In the genomic region with DNA sequence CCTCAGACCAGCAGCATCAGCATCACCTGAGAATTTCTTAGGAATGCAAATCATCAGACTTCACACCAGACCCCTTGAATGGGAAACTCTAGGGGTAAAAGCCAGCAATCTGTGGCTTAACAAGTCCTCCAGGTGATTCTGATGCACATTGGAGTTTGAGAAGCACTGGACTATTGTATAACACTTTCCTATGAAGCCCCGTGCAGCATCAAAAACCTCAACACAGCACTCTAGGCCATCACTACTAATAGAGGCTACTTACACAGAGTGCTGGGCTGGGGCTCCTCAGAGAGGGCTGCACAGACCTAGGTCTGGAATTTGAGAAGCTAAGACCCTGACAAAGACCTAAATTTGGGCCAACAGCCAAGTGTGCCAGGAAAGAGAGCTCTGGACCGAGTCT, we compare ENCODE assay signal across 16 cellular contexts.
"Had no signal": no experiment of that assay in that cellular context is flagged by ENCODE, and none has a peak within 500 bp of the region (broad histone marks: within the 10 kb centered on the region; RNA-seq: fewer than 3 reads in every experiment).

No MANE protein-coding gene starts in this region.

- H3K27ac ChIP-seq: coronary artery, hepatocyte, ovary, suprapubic skin, tibial artery, upper lobe of left lung, vagina had no signal

- FAIRE-seq: kidney had no signal

- DNase-seq: effector CD8-positive, alpha-beta T cell; foreskin melanocyte; left ventricle myocardium superior; mucosa of descending colon; naive thymus-derived CD8-positive, alpha-beta T cell; stimulated activated CD4-positive, alpha-beta T cell treated with anti-CD3 and anti-CD28 coated beads, Interleukin-4, amount 100 ng/mL, for 1 hour; stimulated activated CD8-positive, alpha-beta memory T cell treated with anti-CD3 and anti-CD28 coated beads, Interleukin-4, amount 100 ng/mL, for 48 hours; tibial artery; upper lobe of left lung had no signal

- H3K9me3 ChIP-seq: mucosa of descending colon, ovary, suprapubic skin, tibial artery, upper lobe of left lung, vagina had no signal

- ATAC-seq: left ventricle myocardium superior; mucosa of descending colon; naive thymus-derived CD8-positive, alpha-beta T cell; stimulated activated effector memory CD8-positive, alpha-beta T cell treated with anti-CD3 and anti-CD28 coated beads, Interleukin-12 subunit alpha, Interleukin-12 subunit beta, amount 100 ng/mL, for 72 hours had no signal

- H3K27me3 ChIP-seq: ovary, suprapubic skin, tibial artery, upper lobe of left lung, vagina had no signal

- H3K4me2 ChIP-seq: hepatocyte had no signal

- H3K36me3 ChIP-seq: ovary, suprapubic skin, tibial artery, upper lobe of left lung, vagina had no signal

- H3K4me3 ChIP-seq: coronary artery, hepatocyte, mucosa of descending colon, ovary, suprapubic skin, tibial artery, upper lobe of left lung, vagina had no signal

- H2AFZ ChIP-seq: hepatocyte had no signal

- H3K79me2 ChIP-seq: hepatocyte had no signal

- H3K4me1 ChIP-seq: suprapubic skin, upper lobe of left lung had no signal
